In genomic region chr11:73396251-73396930, GRCh38 we compare ENCODE assay signal across 25 cellular contexts. TPM values are rescaled to one million over a fixed set of nuclear protein-coding genes. Genes with fewer than 3 reads are reported as not detected.
DNase-seq lines count a peak whose midpoint lies in the region; TF ChIP-seq lines count a peak whose summit lies in the region.
"Had no signal": no experiment of that assay in that cellular context is flagged by ENCODE, and none has a peak within 500 bp of the region (broad histone marks: within the 10 kb centered on the region; RNA-seq: fewer than 3 reads in every experiment).

No MANE protein-coding gene starts in this region.

- TF ChIP-seq POLR2A in GM18951 (IDR thresholded peaks at IDR 0.05; ENCODE audit: extremely low read depth, insufficient read depth, insufficient read length) (peak; percentile 7), testis (IDR thresholded peaks at IDR 0.05) (no peak)

- no peak overlapping the region for H3K4me3 Mint-ChIP-seq in activated T-cell treated with anti-CD3 and anti-CD28 coated beads, Interleukin-2, amount 50 U/mL, for 24 hours
- no peak overlapping the region for H3K4me3 Mint-ChIP-seq in dendritic cell treated with granulocyte-macrophage colony-stimulating factor and Interleukin-4, amounts not matched to agents 40 ng/mL and 50 ng/mL, for 4 days
- no peak overlapping the region for H3K4me3 Mint-ChIP-seq in activated naive CD4-positive, alpha-beta T cell treated with anti-CD3 and anti-CD28 coated beads for 36 hours
- H3K4me3 Mint-ChIP-seq: activated CD4-positive, alpha-beta T cell treated with anti-CD3 and anti-CD28 coated beads, Interleukin-2, amount 10 ng/mL, durations not matched to agents 24 days and 14 days; immature natural killer cell had no signal

- no peak for DNase-seq in activated T-cell treated with anti-CD3 and anti-CD28 coated beads, Interleukin-2, amount 50 U/mL, for 24 hours
- DNase-seq in activated T-cell treated with anti-CD3 and anti-CD28 coated beads for 4 hours, result no peak
- peak; percentile 37 for DNase-seq in posterior vena cava (ENCODE audit: low spot score)
- DNase-seq in foreskin fibroblast, result no peak
- DNase-seq in activated naive CD4-positive, alpha-beta T cell treated with anti-CD3 and anti-CD28 coated beads for 36 hours, result no peak
- DNase-seq in testis, result no peak
- DNase-seq: activated CD4-positive, alpha-beta T cell treated with anti-CD3 and anti-CD28 coated beads, Interleukin-2, amount 10 ng/mL, durations not matched to agents 24 days and 14 days; activated gamma-delta T cell; amniotic stem cell; GOT3; immature natural killer cell; left ventricle myocardium inferior; NCI-H1048; NCI-H1930; occipital lobe; PC-3; stimulated activated CD4-positive, alpha-beta T cell treated with anti-CD3 and anti-CD28 coated beads, Interleukin-12 subunit alpha, Interleukin-12 subunit beta, amount 100 ng/mL, for 4 hours; stimulated activated CD4-positive, alpha-beta T cell treated with anti-CD3 and anti-CD28 coated beads, Interleukin-4, amount 100 ng/mL, for 4 hours; T-helper 1 cell had no signal

- no peaks in the 10 kb centered on the region for H3K36me3 ChIP-seq in testis (ENCODE audit: low read depth, missing control alignments)
- H3K36me3 ChIP-seq: left ventricle myocardium inferior had no signal

- H3K27ac ChIP-seq in testis, result no peak overlapping the region
- H3K27ac ChIP-seq: BLaER1 treated with 17β-estradiol and CSF1 and Interleukin-3, amounts not matched to agents 10 nM and 100 nM; hepatocyte; left ventricle myocardium inferior had no signal

- no peaks in the 10 kb centered on the region for H3K27me3 ChIP-seq in testis
- H3K27me3 ChIP-seq: BLaER1 treated with 17β-estradiol and CSF1 and Interleukin-3, amounts not matched to agents 10 nM and 100 nM; dorsolateral prefrontal cortex; hepatocyte had no signal

- peaks cover 82% of the 10 kb centered on the region for H3K36me3 Mint-ChIP-seq in activated T-cell treated with anti-CD3 and anti-CD28 coated beads, Interleukin-2, amount 50 U/mL, for 24 hours (ENCODE audit: low read depth)
- H3K36me3 Mint-ChIP-seq in dendritic cell treated with granulocyte-macrophage colony-stimulating factor and Interleukin-4, amounts not matched to agents 40 ng/mL and 50 ng/mL, for 4 days (ENCODE audit: low read depth), result peaks cover 100% of the 10 kb centered on the region
- peaks cover 4% of the 10 kb centered on the region for H3K36me3 Mint-ChIP-seq in activated naive CD4-positive, alpha-beta T cell treated with anti-CD3 and anti-CD28 coated beads for 36 hours (ENCODE audit: low read depth)
- H3K36me3 Mint-ChIP-seq: immature natural killer cell had no signal

- H3K4me1 ChIP-seq in testis, result no peaks in the 10 kb centered on the region

- no peaks in the 10 kb centered on the region for H3K27me3 Mint-ChIP-seq in activated T-cell treated with anti-CD3 and anti-CD28 coated beads, Interleukin-2, amount 50 U/mL, for 24 hours
- H3K27me3 Mint-ChIP-seq in dendritic cell treated with granulocyte-macrophage colony-stimulating factor and Interleukin-4, amounts not matched to agents 40 ng/mL and 50 ng/mL, for 4 days, result no peaks in the 10 kb centered on the region
- H3K27me3 Mint-ChIP-seq in activated naive CD4-positive, alpha-beta T cell treated with anti-CD3 and anti-CD28 coated beads for 36 hours (ENCODE audit: low read depth), result no peaks in the 10 kb centered on the region
- H3K27me3 Mint-ChIP-seq: activated CD4-positive, alpha-beta T cell treated with anti-CD3 and anti-CD28 coated beads, Interleukin-2, amount 10 ng/mL, durations not matched to agents 24 days and 14 days had no signal

- CTCF ChIA-PET in activated naive CD4-positive, alpha-beta T cell treated with anti-CD3 and anti-CD28 coated beads for 36 hours (lab: Charles Lee), result interaction anchor here (0.6 to 7.2 kb wide), 6 partner anchors 14 to 267 kb away, joined by 3 to 44 read pairs (median 4); partner anchors contain the start of gene FCHSD2

- in situ Hi-C loops in GM18951 (cut with MboI; ENCODE audit: low sequenced_read_pairs, unreplicated experiment), result no loop called here

- H3K27ac Mint-ChIP-seq in activated T-cell treated with anti-CD3 and anti-CD28 coated beads, Interleukin-2, amount 50 U/mL, for 24 hours, result peak overlapping the region; percentile 34
- peak overlapping the region; percentile 13 for H3K27ac Mint-ChIP-seq in dendritic cell treated with granulocyte-macrophage colony-stimulating factor and Interleukin-4, amounts not matched to agents 40 ng/mL and 50 ng/mL, for 4 days
- no peak overlapping the region for H3K27ac Mint-ChIP-seq in activated naive CD4-positive, alpha-beta T cell treated with anti-CD3 and anti-CD28 coated beads for 36 hours

- intact Hi-C loops in dendritic cell treated with granulocyte-macrophage colony-stimulating factor and Interleukin-4, amounts not matched to agents 40 ng/mL and 50 ng/mL, for 4 days (cut with micrococcal nuclease), result no loop called here
- intact Hi-C loops in posterior vena cava (cut with DNase I), result loop anchor here (10.0 kb wide), 1 partner anchor 92 kb away; the partner anchor contains the start of gene ARHGEF17 (in 2 of the 2)
- intact Hi-C loops in activated naive CD4-positive, alpha-beta T cell treated with anti-CD3 and anti-CD28 coated beads for 36 hours (cut with micrococcal nuclease), result no loop called here
- intact Hi-C loops in testis (cut with DNase I; ENCODE audit: low total_unique reads), result loop anchor here (10.0 kb wide), 2 partner anchors 52 to 258 kb away; no protein-coding TSS in a partner anchor

- H3K9me3 ChIP-seq in testis, result no peaks in the 10 kb centered on the region
- H3K9me3 ChIP-seq: BLaER1 treated with 17β-estradiol and CSF1 and Interleukin-3, amounts not matched to agents 10 nM and 100 nM; left ventricle myocardium inferior; mucosa of descending colon had no signal

- H3K4me1 Mint-ChIP-seq in activated T-cell treated with anti-CD3 and anti-CD28 coated beads, Interleukin-2, amount 50 U/mL, for 24 hours (ENCODE audit: low read depth), result no peaks in the 10 kb centered on the region
- peaks cover 77% of the 10 kb centered on the region for H3K4me1 Mint-ChIP-seq in dendritic cell treated with granulocyte-macrophage colony-stimulating factor and Interleukin-4, amounts not matched to agents 40 ng/mL and 50 ng/mL, for 4 days (ENCODE audit: low read depth)
- no peaks in the 10 kb centered on the region for H3K4me1 Mint-ChIP-seq in activated naive CD4-positive, alpha-beta T cell treated with anti-CD3 and anti-CD28 coated beads for 36 hours (ENCODE audit: low read depth)
- H3K4me1 Mint-ChIP-seq: activated CD4-positive, alpha-beta T cell treated with anti-CD3 and anti-CD28 coated beads, Interleukin-2, amount 10 ng/mL, durations not matched to agents 24 days and 14 days; immature natural killer cell had no signal

- TF ChIP-seq CTCF in foreskin fibroblast (IDR thresholded peaks at IDR 0.05; ENCODE audit: low read depth, low read length) (no peak), testis (IDR thresholded peaks at IDR 0.05) (no peak)

- no peak overlapping the region for H3K4me3 ChIP-seq in foreskin fibroblast (ENCODE audit: low read depth in 1 of 2, low read length in 2 of 2)
- H3K4me3 ChIP-seq in testis, result no peak overlapping the region
- H3K4me3 ChIP-seq: BLaER1 treated with 17β-estradiol and CSF1 and Interleukin-3, amounts not matched to agents 10 nM and 100 nM; dorsolateral prefrontal cortex; hepatocyte; left ventricle myocardium inferior; mucosa of descending colon had no signal

- WGBS in testis, 2 donors, result 80 to 89% methylated on average over 6 of the region's 6 CpGs

- no peaks in the 10 kb centered on the region for H3K9me3 Mint-ChIP-seq in activated T-cell treated with anti-CD3 and anti-CD28 coated beads, Interleukin-2, amount 50 U/mL, for 24 hours
- H3K9me3 Mint-ChIP-seq in dendritic cell treated with granulocyte-macrophage colony-stimulating factor and Interleukin-4, amounts not matched to agents 40 ng/mL and 50 ng/mL, for 4 days, result no peaks in the 10 kb centered on the region
- no peaks in the 10 kb centered on the region for H3K9me3 Mint-ChIP-seq in activated naive CD4-positive, alpha-beta T cell treated with anti-CD3 and anti-CD28 coated beads for 36 hours
- H3K9me3 Mint-ChIP-seq: activated CD4-positive, alpha-beta T cell treated with anti-CD3 and anti-CD28 coated beads, Interleukin-2, amount 10 ng/mL, durations not matched to agents 24 days and 14 days; immature natural killer cell had no signal

RNA-seq across cellular contexts. Expression of gene RELT, which starts 20.2 kb away (rescaled TPM):
- 10 to 100 TPM in 1 of 2 donors, 1 to 10 TPM in 1; 6.3 to 10.8 TPM for total RNA-seq in posterior vena cava
- 10 to 100 TPM; 17.9 to 18.5 TPM for total RNA-seq in activated naive CD4-positive, alpha-beta T cell treated with anti-CD3 and anti-CD28 coated beads for 36 hours
- 1 to 10 TPM; 8.4 to 8.6 TPM for total RNA-seq in testis
- 6.2 TPM for polyA plus RNA-seq in testis (ENCODE audit: insufficient read depth, low read depth, low replicate concordance)

Comparison
In these comparisons a context has a peak if more than half of its experiments do, and no peak if none do; other contexts are left out.
1. intact Hi-C loops: an anchor here in posterior vena cava (10.0 kb wide) and testis (10.0 kb wide); none called in dendritic cell treated with granulocyte-macrophage colony-stimulating factor and Interleukin-4, amounts not matched to agents 40 ng/mL and 50 ng/mL, for 4 days and activated naive CD4-positive, alpha-beta T cell treated with anti-CD3 and anti-CD28 coated beads for 36 hours.